In genomic region chr4:173899813-173900212, GRCh38 we compare ENCODE assay signal across 28 cellular contexts.
"Had no signal": no experiment of that assay in that cellular context is flagged by ENCODE, and none has a peak within 500 bp of the region (broad histone marks: within the 10 kb centered on the region; RNA-seq: fewer than 3 reads in every experiment).

No MANE protein-coding gene starts in this region.

- ATAC-seq: effector memory CD8-positive, alpha-beta T cell; esophagus mucosa; foreskin keratinocyte; gastrocnemius medialis; gastroesophageal sphincter; heart left ventricle; heart right ventricle had no signal

- DNase-seq: colonic mucosa; cortex of kidney; dermis blood vessel endothelial cell; dorsolateral prefrontal cortex; effector CD4-positive, alpha-beta T cell; effector CD8-positive, alpha-beta T cell; effector memory CD4-positive, alpha-beta T cell; effector memory CD8-positive, alpha-beta T cell; endodermal cell; erythroblast; esophagus squamous epithelium; foreskin fibroblast; foreskin keratinocyte; foreskin melanocyte; gastrocnemius medialis; glutamatergic neuron; head of caudate nucleus; heart left ventricle; heart right ventricle had no signal

- H3K4me3 ChIP-seq: colonic mucosa, coronary artery, dorsolateral prefrontal cortex, esophagus muscularis mucosa, esophagus squamous epithelium, gastrocnemius medialis, gastroesophageal sphincter, heart left ventricle, heart right ventricle had no signal

- H3K4me1 Mint-ChIP-seq: endodermal cell had no signal

- H3K4me1 ChIP-seq: colonic mucosa, esophagus squamous epithelium, foreskin keratinocyte, gastrocnemius medialis, heart left ventricle, heart right ventricle had no signal

- H3K27me3 Mint-ChIP-seq: effector memory CD8-positive, alpha-beta T cell had no signal

- FAIRE-seq: colon, endothelial cell of umbilical vein, frontal cortex had no signal

- H3K27ac ChIP-seq: colonic mucosa, coronary artery, dorsolateral prefrontal cortex, epithelial cell of prostate, esophagus muscularis mucosa, esophagus squamous epithelium, foreskin keratinocyte, gastrocnemius medialis, gastroesophageal sphincter, heart left ventricle, heart right ventricle had no signal

- H3K4me3 Mint-ChIP-seq: dendritic cell treated with granulocyte-macrophage colony-stimulating factor and Interleukin-4, amounts not matched to agents 40 ng/mL and 50 ng/mL, for 4 days; effector memory CD8-positive, alpha-beta T cell; endodermal cell had no signal

- H3K27ac Mint-ChIP-seq: dendritic cell treated with granulocyte-macrophage colony-stimulating factor and Interleukin-4, amounts not matched to agents 40 ng/mL and 50 ng/mL, for 4 days; effector memory CD8-positive, alpha-beta T cell; endodermal cell had no signal

- H3K36me3 ChIP-seq: colonic mucosa, esophagus muscularis mucosa, esophagus squamous epithelium, gastrocnemius medialis, gastroesophageal sphincter, heart left ventricle, heart right ventricle had no signal

- H3K9me3 ChIP-seq: colonic mucosa, esophagus muscularis mucosa, esophagus squamous epithelium, gastrocnemius medialis, gastroesophageal sphincter, heart left ventricle, heart right ventricle had no signal

- H3K9me3 Mint-ChIP-seq: endodermal cell had no signal

- H3K27me3 ChIP-seq: colonic mucosa, esophagus muscularis mucosa, esophagus squamous epithelium, foreskin keratinocyte, gastrocnemius medialis, gastroesophageal sphincter, heart left ventricle, heart right ventricle had no signal
